In genomic region chr1:5897281-5897680, GRCh38 we compare ENCODE assay signal across 21 cellular contexts.
DNase-seq lines count a peak whose midpoint lies in the region; ATAC-seq, FAIRE-seq and TF ChIP-seq lines count a peak whose summit lies in the region.
"Had no signal": no experiment of that assay in that cellular context is flagged by ENCODE, and none has a peak within 500 bp of the region (broad histone marks: within the 10 kb centered on the region; RNA-seq: fewer than 3 reads in every experiment).

No MANE protein-coding gene starts in this region.

- H3K9me3 ChIP-seq in HUES6 (ENCODE audit: control insufficient read depth, insufficient read depth, low read depth, low read length) = no peaks in the 10 kb centered on the region
- no peaks in the 10 kb centered on the region for H3K9me3 ChIP-seq in H1 (ENCODE audit: insufficient read depth in 2 of 2, low read depth in 1 of 2, low read length in 1 of 2)
- no peaks in the 10 kb centered on the region for H3K9me3 ChIP-seq in lower lobe of right lung
- no peaks in the 10 kb centered on the region for H3K9me3 ChIP-seq in osteoblast (ENCODE audit: low read depth, low read length)
- no peaks in the 10 kb centered on the region for H3K9me3 ChIP-seq in CD8-positive, alpha-beta memory T cell (ENCODE audit: low read length)
- H3K9me3 ChIP-seq: SJSA1 had no signal

- CTCF ChIA-PET in H1 (lab: Charles Lee; ENCODE audit: partially characterized antibody) = interaction anchor here (1.6 to 1.9 kb wide), 3 partner anchors 10 to 44 kb away, joined by 3 to 5 read pairs (median 4); no protein-coding TSS in a partner anchor
- CTCF ChIA-PET in CD8-positive, alpha-beta memory T cell (lab: Charles Lee) = no interaction called here

- no peak overlapping the region for H3K4me3 Mint-ChIP-seq in CD8-positive, alpha-beta memory T cell
- H3K4me3 Mint-ChIP-seq: HFFc6 had no signal

- no peak overlapping the region for H4K91ac ChIP-seq in H1 (replicated peaks; ENCODE audit: insufficient read length, low read length)

- no peak overlapping the region for H2BK120ac ChIP-seq in H1 (replicated peaks; ENCODE audit: low read depth, low read length)

- peak; percentile 95 for FAIRE-seq in H1 (lab: Jason Lieb, UNC)

- H3K4me3 ChIP-seq in HUES6 (ENCODE audit: low read depth, low read length) = peak overlapping the region; percentile 27
- peak overlapping the region in 1 of 4 experiments; percentile 47; a peak in 2 of 8 replicates for H3K4me3 ChIP-seq in H1 (ENCODE audit: extremely low read depth in 1 of 4, insufficient read depth in 2 of 4, low read depth in 3 of 4, low read length in 4 of 4)
- no peak overlapping the region for H3K4me3 ChIP-seq in lower lobe of right lung
- H3K4me3 ChIP-seq in osteoblast (ENCODE audit: insufficient read depth, low read length) = no peak overlapping the region
- H3K4me3 ChIP-seq in CD8-positive, alpha-beta memory T cell (ENCODE audit: low read length) = no peak overlapping the region
- H3K4me3 ChIP-seq: GM23248, SJSA1 had no signal

- no peak overlapping the region for H3K23ac ChIP-seq in H1 (ENCODE audit: insufficient read length)

- peak overlapping the region; percentile 53; the same call in 1 of the 2 replicates for H2BK5ac ChIP-seq in H1 (ENCODE audit: low read depth, low read length)

- H3K4me1 ChIP-seq in HUES6 (ENCODE audit: control insufficient read depth, insufficient read depth, low read length) (peaks cover 40% of the 10 kb centered on the region), H1 (replicated peaks in 1 of 4; ENCODE audit: control insufficient read depth in 3 of 4, insufficient read depth in 4 of 4, low read length in 3 of 4) (peaks cover 6 to 19% (median 17%) of the 10 kb centered on the region in 4 experiments; a peak in 6 of 7 replicates), lower lobe of right lung (no peaks in the 10 kb centered on the region), osteoblast (ENCODE audit: insufficient read depth, low read length) (no peaks in the 10 kb centered on the region)
- no peaks in the 10 kb centered on the region for H3K4me1 ChIP-seq in CD8-positive, alpha-beta memory T cell (ENCODE audit: insufficient read depth, low read length)

- H3K27ac Mint-ChIP-seq in CD8-positive, alpha-beta memory T cell = no peak overlapping the region
- H3K27ac Mint-ChIP-seq: HFFc6 had no signal

- H2AFZ ChIP-seq in H1 (ENCODE audit: low read length) (no peak overlapping the region), osteoblast (ENCODE audit: low read length) (no peak overlapping the region)
- H2AFZ ChIP-seq: GM23248 had no signal

- no peak overlapping the region for H3K4ac ChIP-seq in H1 (replicated peaks; ENCODE audit: insufficient read length, low read depth, low read length)

- DNase-seq in H1 (ENCODE audit: low read depth in 1 of 2, low spot score in 2 of 2) = peak in 1 of 2 experiments; percentile 23
- peak; percentile 7 for DNase-seq in lower lobe of right lung
- peak; percentile 17 for DNase-seq in osteoblast (ENCODE audit: insufficient read length, low spot score, missing footprints)
- no peak for DNase-seq in HuH-7.5 (ENCODE audit: low spot score)
- no peak for DNase-seq in stimulated activated CD4-positive, alpha-beta T cell treated with anti-CD3 and anti-CD28 coated beads, Interleukin-2, amount 100 ng/mL, for 24 hours
- no peak for DNase-seq in CD8-positive, alpha-beta memory T cell
- no peak for DNase-seq in SIG-M5 (lab: John Stamatoyannopoulos, UW)
- DNase-seq: ACHN, DMS53, GM23248, HFFc6, IMR-90, Karpas-422, MM.1S, NCI-H1105 treated with DMSO at 0.1 percent for 48 hours, NCI-H1930, NCI-H2171, NCI-H446 treated with DMSO at 0.1 percent for 48 hours, PC-3 had no signal

- H3K9ac ChIP-seq in HUES6 (ENCODE audit: low read length) (no peak overlapping the region), H1 (replicated peaks in 1 of 4; ENCODE audit: extremely low read depth in 1 of 4, low read depth in 3 of 4, low read length in 3 of 4) (no peak overlapping the region)
- H3K9ac ChIP-seq: GM23248 had no signal

- POLR2A ChIA-PET in H1 (lab: Charles Lee; ENCODE audit: partially characterized antibody) = interaction anchor here (1.7 to 1.8 kb wide), 2 partner anchors 9 to 50 kb away, joined by 4 to 9 read pairs; no protein-coding TSS in a partner anchor
- POLR2A ChIA-PET in CD8-positive, alpha-beta memory T cell (lab: Charles Lee) = no interaction called here

- no peak for TF ChIP-seq POLR2A in H1 (IDR thresholded peaks at IDR 0.05; ENCODE audit: control extremely low read depth in 1 of 2, low read depth in 2 of 2, low read length in 2 of 2)

- peaks cover 0 to 3% (median 2%) of the 10 kb centered on the region in 3 donors for H3K4me1 Mint-ChIP-seq in CD8-positive, alpha-beta memory T cell

- no peak overlapping the region for H3K14ac ChIP-seq in H1 (ENCODE audit: insufficient read length)

- H2AK5ac ChIP-seq in H1 (ENCODE audit: low read depth, low read length) = no peak overlapping the region

- peaks cover 0 to 4% (median 0%) of the 10 kb centered on the region in 5 donors for H3K9me3 Mint-ChIP-seq in CD8-positive, alpha-beta memory T cell
- H3K9me3 Mint-ChIP-seq: HFFc6 had no signal

- H3K36me3 ChIP-seq in HUES6 (ENCODE audit: control insufficient read depth, insufficient read depth, low read length) (no peaks in the 10 kb centered on the region), H1 (ENCODE audit: control insufficient read depth in 2 of 4, insufficient read depth in 4 of 4, low read length in 3 of 4) (no peaks in the 10 kb centered on the region), lower lobe of right lung (peaks cover 29% of the 10 kb centered on the region), osteoblast (ENCODE audit: insufficient read depth, low read length) (no peaks in the 10 kb centered on the region)
- no peaks in the 10 kb centered on the region for H3K36me3 ChIP-seq in CD8-positive, alpha-beta memory T cell (ENCODE audit: insufficient read depth, low read length)
- H3K36me3 ChIP-seq: SJSA1 had no signal

- ATAC-seq in lower lobe of right lung = no peak
- ATAC-seq: PC-3 had no signal

- H2BK12ac ChIP-seq in H1 (ENCODE audit: low read depth, low read length) = no peak overlapping the region

- no peak for TF ChIP-seq EP300 in H1 (IDR thresholded peaks at IDR 0.05; ENCODE audit: borderline replicate concordance in 1 of 2, low read depth in 2 of 2, low read length in 2 of 2)

- WGBS in H1 (ENCODE audit: extremely low coverage in 1 of 2, insufficient coverage in 1 of 2, insufficient read length in 1 of 2, insufficient replicate concordance in 2 of 2, low coverage in 1 of 2, low lambda C conversion rate in 2 of 2, missing lambda C conversion rate in 1 of 2), 2 experiments = 17% methylated on average over 15 of the region's 15 CpGs; no CpG with 5 or more reads in 1 of the 2 experiments

- H3K27me3 ChIP-seq in HUES6 (ENCODE audit: control insufficient read depth, insufficient read depth, low read length) = no peaks in the 10 kb centered on the region
- no peaks in the 10 kb centered on the region; a peak in 1 of 7 replicates for H3K27me3 ChIP-seq in H1 (replicated peaks in 1 of 4; ENCODE audit: control insufficient read depth in 3 of 4, extremely low read depth in 1 of 4, insufficient read depth in 3 of 4, low read length in 3 of 4)
- H3K27me3 ChIP-seq in lower lobe of right lung (ENCODE audit: low read depth) = no peaks in the 10 kb centered on the region
- H3K27me3 ChIP-seq in osteoblast (ENCODE audit: insufficient read depth, low read length) = no peaks in the 10 kb centered on the region
- no peaks in the 10 kb centered on the region for H3K27me3 ChIP-seq in CD8-positive, alpha-beta memory T cell (ENCODE audit: insufficient read depth, low read length, poor library complexity, severe bottlenecking)
- H3K27me3 ChIP-seq: SJSA1 had no signal

- no peak for TF ChIP-seq RAD21 in H1 (IDR thresholded peaks at IDR 0.05 in 1 of 2, conservative IDR thresholded peaks at IDR 0.05 in 1 of 2; ENCODE audit: low read depth in 2 of 2, low read length in 2 of 2)

- no peaks in the 10 kb centered on the region; the same call in 1 of the 2 replicates for H3K23me2 ChIP-seq in H1 (ENCODE audit: low read depth, low read length)

- peaks cover 2% of the 10 kb centered on the region for H3K79me1 ChIP-seq in H1 (ENCODE audit: low read depth, low read length)

- H3K4me2 ChIP-seq in H1 (ENCODE audit: insufficient read depth in 1 of 2, low read depth in 2 of 2, low read length in 2 of 2) (peak overlapping the region; percentile 65 to 78), osteoblast (ENCODE audit: insufficient read depth, low read length) (no peak overlapping the region)

- no peak overlapping the region; the same call in 1 of the 2 replicates for H3K18ac ChIP-seq in H1 (ENCODE audit: extremely low read depth, low read length)

- H3K36me3 Mint-ChIP-seq in CD8-positive, alpha-beta memory T cell = peaks cover 14 to 29% (median 15%) of the 10 kb centered on the region in 3 donors

- H3K27ac ChIP-seq in HUES6 (ENCODE audit: low read depth, low read length) = peak overlapping the region; percentile 45
- no peak overlapping the region for H3K27ac ChIP-seq in H1 (ENCODE audit: low read depth, low read length)
- H3K27ac ChIP-seq in lower lobe of right lung = no peak overlapping the region
- no peak overlapping the region for H3K27ac ChIP-seq in osteoblast (ENCODE audit: low read depth, low read length)
- no peak overlapping the region for H3K27ac ChIP-seq in CD8-positive, alpha-beta memory T cell (ENCODE audit: low read depth, low read length)
- H3K27ac ChIP-seq: GM23248, SJSA1 had no signal

- intact Hi-C loops in lower lobe of right lung (cut with DNase I) = no loop called here

- no peak overlapping the region for H4K5ac ChIP-seq in H1 (ENCODE audit: insufficient read length, low read depth, low read length)

- no peak overlapping the region for H2BK20ac ChIP-seq in H1 (ENCODE audit: low read length)

- H3K79me2 ChIP-seq in H1 (ENCODE audit: control insufficient read depth in 1 of 2, insufficient read depth in 2 of 2, low read length in 2 of 2) (no peaks in the 10 kb centered on the region), osteoblast (ENCODE audit: insufficient read depth, low read length) (no peaks in the 10 kb centered on the region)

- no peak overlapping the region for H2BK15ac ChIP-seq in H1 (ENCODE audit: low read length)

- H4K20me1 ChIP-seq in H1 (replicated peaks in 1 of 2; ENCODE audit: control insufficient read depth in 1 of 2, insufficient read depth in 2 of 2, low read length in 2 of 2) = no peaks in the 10 kb centered on the region
- peaks cover under 1% of the 10 kb centered on the region for H4K20me1 ChIP-seq in osteoblast (ENCODE audit: insufficient read depth, low read length)

- H4K8ac ChIP-seq in H1 (ENCODE audit: extremely low read depth, insufficient read depth, low read length) = no peak overlapping the region

- H3K27me3 Mint-ChIP-seq in CD8-positive, alpha-beta memory T cell = no peaks in the 10 kb centered on the region

- H3K56ac ChIP-seq in H1 (replicated peaks; ENCODE audit: insufficient read length, low read depth, low read length) = no peak overlapping the region

- no peak for TF ChIP-seq CTCF in H1 (IDR thresholded peaks at IDR 0.05; ENCODE audit: control extremely low read depth in 1 of 3, insufficient read depth in 1 of 3, low read depth in 1 of 3, low read length in 3 of 3)
- no peak for TF ChIP-seq CTCF in lower lobe of right lung (IDR thresholded peaks at IDR 0.05)
- no peak for TF ChIP-seq CTCF in osteoblast (IDR thresholded peaks at IDR 0.05; ENCODE audit: extremely low read depth, low read depth, low read length)

TF ChIP-seq in H1, 55 proteins besides CTCF, POLR2A, EP300 and RAD21 (continues in another document):
- TF ChIP-seq ASH2L (IDR thresholded peaks at IDR 0.05; ENCODE audit: low read length) = peak; percentile 41
- no peak for TF ChIP-seq HDAC6 (IDR thresholded peaks at IDR 0.05; ENCODE audit: low read depth, low read length)

Comparison
In these comparisons a context has a peak if more than half of its experiments do, and no peak if none do; other contexts are left out.
1. DNase-seq: peak in lower lobe of right lung (single experiment) and osteoblast (single experiment); none in HuH-7.5 (single experiment), stimulated activated CD4-positive, alpha-beta T cell treated with anti-CD3 and anti-CD28 coated beads, Interleukin-2, amount 100 ng/mL, for 24 hours (0 of 2), CD8-positive, alpha-beta memory T cell (0 of 5) and SIG-M5 (single experiment).